In genomic region chr6:22556298-22556697, GRCh38 we compare ENCODE assay signal across 18 cellular contexts. TPM values are rescaled to one million over a fixed set of nuclear protein-coding genes. Genes with fewer than 3 reads are reported as not detected.
A peak's percentile ranks its signal among the peaks of the same experiment; 100 is the strongest.
DNase-seq lines count a peak whose midpoint lies in the region; ATAC-seq and TF ChIP-seq lines count a peak whose summit lies in the region.
"Had no signal": no experiment of that assay in that cellular context is flagged by ENCODE, and none has a peak within 500 bp of the region (broad histone marks: within the 10 kb centered on the region; RNA-seq: fewer than 3 reads in every experiment).

No MANE protein-coding gene starts in this region.

- H3K4me2 ChIP-seq in mammary epithelial cell (ENCODE audit: insufficient read depth, low read depth, low read length), result no peak overlapping the region
- H3K4me2 ChIP-seq: A549 had no signal

- H3K4me1 Mint-ChIP-seq in mesothelial cell of epicardium (peaks cover 22% of the 10 kb centered on the region), Calu3 (ENCODE audit: low read depth, unreplicated experiment) (no peaks in the 10 kb centered on the region)
- H3K4me1 Mint-ChIP-seq: CD14-positive monocyte had no signal

- intact Hi-C loops in left ventricle myocardium superior (cut with micrococcal nuclease), result no loop called here
- intact Hi-C loops in cardiac septum (cut with DNase I), result loop anchor here (5.0 kb wide), 1 partner anchor 56 kb away; no protein-coding TSS in a partner anchor
- intact Hi-C loops in uterus (cut with DNase I; ENCODE audit: low total_unique reads), result no loop called here
- intact Hi-C loops in Calu3 (cut with micrococcal nuclease; ENCODE audit: unreplicated experiment), result no loop called here
- intact Hi-C loops in mammary epithelial cell (cut with micrococcal nuclease), result no loop called here

- no peaks in the 10 kb centered on the region for H3K9me3 ChIP-seq in uterus
- H3K9me3 ChIP-seq in mammary epithelial cell (replicated peaks; ENCODE audit: insufficient read depth, low read length), result no peaks in the 10 kb centered on the region
- H3K9me3 ChIP-seq: A549, HAP-1 had no signal

- no peaks in the 10 kb centered on the region for H3K79me2 ChIP-seq in mammary epithelial cell (ENCODE audit: insufficient read depth, low read length)

- BruUV-seq in Calu3 (replicated peaks; lab: Mats Ljungman, UMichigan) (no TSS peak), mammary epithelial cell (replicated peaks; lab: Mats Ljungman, UMichigan) (no TSS peak)

- no peak for TF ChIP-seq POLR2A in uterus (IDR thresholded peaks at IDR 0.05)

- no peak overlapping the region for H2AFZ ChIP-seq in mammary epithelial cell (ENCODE audit: low read depth, low read length)

- H3K27me3 Mint-ChIP-seq in mesothelial cell of epicardium (ENCODE audit: low read depth), result no peaks in the 10 kb centered on the region
- no peaks in the 10 kb centered on the region for H3K27me3 Mint-ChIP-seq in Calu3 (ENCODE audit: unreplicated experiment)

- ATAC-seq in left ventricle myocardium superior, result peak; percentile 85
- ATAC-seq: A549; CD8-positive, alpha-beta T cell; HepG2 had no signal

- no peak for TF ChIP-seq CTCF in VCaP (conservative IDR thresholded peaks at IDR 0.05)
- no peak for TF ChIP-seq CTCF in mesothelial cell of epicardium (IDR thresholded peaks at IDR 0.05; ENCODE audit: unreplicated experiment)
- TF ChIP-seq CTCF in uterus (IDR thresholded peaks at IDR 0.05), result no peak
- no peak for TF ChIP-seq CTCF in Calu3 (IDR thresholded peaks at IDR 0.05; ENCODE audit: unreplicated experiment)
- no peak for TF ChIP-seq CTCF in mammary epithelial cell (conservative IDR thresholded peaks at IDR 0.05 in 1 of 2, IDR thresholded peaks at IDR 0.05 in 1 of 2; ENCODE audit: extremely low read depth in 1 of 2, insufficient read depth in 1 of 2, low read depth in 1 of 2, low read length in 2 of 2)

- H3K4me1 ChIP-seq in uterus (no peaks in the 10 kb centered on the region), mammary epithelial cell (ENCODE audit: insufficient read depth, low read length) (no peaks in the 10 kb centered on the region)
- H3K4me1 ChIP-seq: HAP-1 had no signal

- no peak overlapping the region for H3K4me3 Mint-ChIP-seq in mesothelial cell of epicardium
- no peak overlapping the region for H3K4me3 Mint-ChIP-seq in Calu3 (ENCODE audit: low read depth, unreplicated experiment)
- H3K4me3 Mint-ChIP-seq: CD14-positive monocyte; CD8-positive, alpha-beta T cell had no signal

- H3K4me3 ChIP-seq in uterus (no peak overlapping the region), mammary epithelial cell (replicated peaks in 1 of 3; ENCODE audit: insufficient read depth in 1 of 3, low read depth in 2 of 3, low read length in 3 of 3) (no peak overlapping the region)
- H3K4me3 ChIP-seq: A549, HAP-1 had no signal

- CTCF ChIA-PET in Calu3 (lab: Charles Lee) (interaction anchor here (0.6 kb wide), 1 partner anchor 1177 kb away, joined by 6 read pairs; no protein-coding TSS in a partner anchor), mammary epithelial cell (lab: Charles Lee; ENCODE audit: low non-redundant PET) (no interaction called here)

- DNase-seq in left ventricle myocardium superior (no peak), cardiac septum (ENCODE audit: low spot score) (no peak), mesothelial cell of epicardium (ENCODE audit: low spot score in 2 of 2, unreplicated experiment in 2 of 2) (no peak), uterus (peak; percentile 22 to 44), HT-29 (ENCODE audit: low spot score) (no peak), Calu3 (no peak), mammary epithelial cell (no peak)
- DNase-seq: CD8-positive, alpha-beta T cell; COR-L47; DND-41; GF-D8 had no signal

- H3K27ac Mint-ChIP-seq in mesothelial cell of epicardium, result peak overlapping the region; percentile 47
- H3K27ac Mint-ChIP-seq in Calu3 (ENCODE audit: unreplicated experiment), result no peak overlapping the region
- H3K27ac Mint-ChIP-seq: CD14-positive monocyte; CD8-positive, alpha-beta T cell had no signal

- dilution Hi-C loops in mammary epithelial cell (cut with HindIII; ENCODE audit: low sequenced_read_pairs), result no loop called here

- in situ Hi-C loops in mammary epithelial cell (cut with MboI; ENCODE audit: low sequenced_read_pairs in 2 of 2), result no loop called here

- peak overlapping the region; percentile 59 for H3K27ac ChIP-seq in VCaP
- peak overlapping the region in 1 of 2 donors; percentile 57 for H3K27ac ChIP-seq in uterus
- no peak overlapping the region for H3K27ac ChIP-seq in mammary epithelial cell (ENCODE audit: insufficient read depth, low read depth, low read length)
- H3K27ac ChIP-seq: A549 had no signal

- no peak overlapping the region for H3K9ac ChIP-seq in mammary epithelial cell (ENCODE audit: insufficient read depth, low read length)

- H4K20me1 ChIP-seq in mammary epithelial cell (ENCODE audit: insufficient read depth, low read length), result no peaks in the 10 kb centered on the region

- H3K27me3 ChIP-seq in uterus (no peaks in the 10 kb centered on the region), mammary epithelial cell (ENCODE audit: insufficient read depth, low read length) (no peaks in the 10 kb centered on the region)

- H3K36me3 Mint-ChIP-seq in mesothelial cell of epicardium (peaks cover 11% of the 10 kb centered on the region), Calu3 (ENCODE audit: insufficient read depth, unreplicated experiment) (no peaks in the 10 kb centered on the region)
- H3K36me3 Mint-ChIP-seq: CD14-positive monocyte; CD8-positive, alpha-beta T cell had no signal

- H3K36me3 ChIP-seq in uterus (no peaks in the 10 kb centered on the region), mammary epithelial cell (ENCODE audit: insufficient read depth, low read length) (no peaks in the 10 kb centered on the region)
- H3K36me3 ChIP-seq: HAP-1 had no signal

- WGBS in mammary epithelial cell (ENCODE audit: low coverage, missing lambda C conversion rate), result 100% methylated on average over 1 of the region's 1 CpG

- H3K9me3 Mint-ChIP-seq in mesothelial cell of epicardium (peaks cover 21% of the 10 kb centered on the region), Calu3 (ENCODE audit: low read depth, unreplicated experiment) (no peaks in the 10 kb centered on the region)

RNA-seq across cellular contexts. Expression of gene HDGFL1, which starts 13.1 kb away (rescaled TPM):
- total RNA-seq in left ventricle myocardium superior, result not detected
- not detected for total RNA-seq in cardiac septum
- total RNA-seq in mesothelial cell of epicardium, result 0.09 to 0.14 TPM (median 0.11 TPM) in 3 replicates
- total RNA-seq in uterus, result not detected
- not detected in 2 replicates for total RNA-seq in HT-29 (2014; rRNA removed; shearing (Covaris generic))
- not detected in 2 replicates for total RNA-seq in Calu3 (2022)
- total RNA-seq in mammary epithelial cell, result not detected
- polyA plus RNA-seq in mammary epithelial cell, result not detected
- polyA minus RNA-seq in mammary epithelial cell, result not detected
- total RNA-seq: CD8-positive, alpha-beta T cell; H1; HepG2 had no signal
- polyA plus RNA-seq: A549, BJ, CD14-positive monocyte, H1, HepG2 had no signal

Comparison
In these comparisons a context has a peak if more than half of its experiments do, and no peak if none do; other contexts are left out.
1. DNase-seq: peak in uterus (2 of 2); none in left ventricle myocardium superior (single experiment), cardiac septum (single experiment), mesothelial cell of epicardium (0 of 2), HT-29 (single experiment), Calu3 (single experiment) and mammary epithelial cell (single experiment).